ENCODE assay signal across 10 cellular contexts in genomic region chr5:76855961-76856360, GRCh38. TPM values are rescaled to one million over a fixed set of nuclear protein-coding genes. Genes with fewer than 3 reads are reported as not detected.
DNase-seq lines count a peak whose midpoint lies in the region; ATAC-seq and TF ChIP-seq lines count a peak whose summit lies in the region.
"Had no signal": no experiment of that assay in that cellular context is flagged by ENCODE, and none has a peak within 500 bp of the region (broad histone marks: within the 10 kb centered on the region; RNA-seq: fewer than 3 reads in every experiment).

No MANE protein-coding gene starts in this region.

- CTCF ChIA-PET in CD4-positive, alpha-beta memory T cell (lab: Charles Lee; ENCODE audit: partially characterized antibody): interaction anchor here (1.3 to 1.7 kb wide), 3 partner anchors 10 to 1444 kb away, joined by 3 to 4 read pairs (median 4); no protein-coding TSS in a partner anchor
- CTCF ChIA-PET in activated CD8-positive, alpha-beta T cell treated with anti-CD3 and anti-CD28 coated beads for 36 hours (lab: Charles Lee): no interaction called here

- H3K27me3 Mint-ChIP-seq in CD4-positive, alpha-beta memory T cell: no peaks in the 10 kb centered on the region
- H3K27me3 Mint-ChIP-seq in activated CD8-positive, alpha-beta T cell treated with anti-CD3 and anti-CD28 coated beads for 36 hours: no peaks in the 10 kb centered on the region
- no peaks in the 10 kb centered on the region for H3K27me3 Mint-ChIP-seq in memory B cell

- peak overlapping the region; percentile 6 for H3K27ac ChIP-seq in CD4-positive, alpha-beta memory T cell (ENCODE audit: low read depth, low read length)
- H3K27ac ChIP-seq: foreskin keratinocyte, pancreas had no signal

- DNase-seq in CD4-positive, alpha-beta memory T cell: peak in 4 of 5 donors; percentile 29 to 45 (median 34)
- DNase-seq in KBM-7 (peak; percentile 96), memory B cell (ENCODE audit: low spot score in 2 of 2) (peak in 1 of 2 donors; percentile 9), MG63 (no peak), BE2C (no peak), NCI-H526 (lab: John Stamatoyannopoulos, UW) (no peak), cerebellum (ENCODE audit: low spot score) (no peak)
- peak; percentile 58 for DNase-seq in activated CD8-positive, alpha-beta T cell treated with anti-CD3 and anti-CD28 coated beads for 36 hours
- DNase-seq: foreskin keratinocyte had no signal

- ATAC-seq in activated CD8-positive, alpha-beta T cell treated with anti-CD3 and anti-CD28 coated beads for 36 hours: peak; percentile 93
- ATAC-seq in memory B cell (ENCODE audit: low read depth): peak; percentile 92
- ATAC-seq: foreskin keratinocyte had no signal

- H3K4me1 ChIP-seq in CD4-positive, alpha-beta memory T cell (ENCODE audit: insufficient read depth, low read length): peaks cover 42% of the 10 kb centered on the region
- H3K4me1 ChIP-seq in BE2C: no peaks in the 10 kb centered on the region
- H3K4me1 ChIP-seq: foreskin keratinocyte had no signal

- no peak for TF ChIP-seq CTCF in activated CD8-positive, alpha-beta T cell treated with anti-CD3 and anti-CD28 coated beads for 36 hours (IDR thresholded peaks at IDR 0.05)
- no peak for TF ChIP-seq CTCF in BE2C (IDR thresholded peaks at IDR 0.05; ENCODE audit: low read depth, low read length)

- peaks cover 0 to 6% (median 0%) of the 10 kb centered on the region in 8 donors for H3K9me3 Mint-ChIP-seq in CD4-positive, alpha-beta memory T cell
- peaks cover 11% of the 10 kb centered on the region for H3K9me3 Mint-ChIP-seq in activated CD8-positive, alpha-beta T cell treated with anti-CD3 and anti-CD28 coated beads for 36 hours
- H3K9me3 Mint-ChIP-seq in memory B cell: peaks cover 6% of the 10 kb centered on the region

- in situ Hi-C loops in KBM-7 (cut with MboI; ENCODE audit: low pct_unique_long_range_greater_than_20kb, low sequenced_read_pairs): no loop called here

- H3K4me3 Mint-ChIP-seq in CD4-positive, alpha-beta memory T cell: peak overlapping the region in 7 of 8 donors; percentile 17 to 77 (median 72)
- peak overlapping the region; percentile 11 for H3K4me3 Mint-ChIP-seq in activated CD8-positive, alpha-beta T cell treated with anti-CD3 and anti-CD28 coated beads for 36 hours
- H3K4me3 Mint-ChIP-seq in memory B cell: peak overlapping the region; percentile 31

- H3K36me3 ChIP-seq in CD4-positive, alpha-beta memory T cell (ENCODE audit: insufficient read depth, low read length): no peaks in the 10 kb centered on the region
- no peaks in the 10 kb centered on the region for H3K36me3 ChIP-seq in MG63
- H3K36me3 ChIP-seq in BE2C: no peaks in the 10 kb centered on the region
- H3K36me3 ChIP-seq: pancreas had no signal

- H3K9me3 ChIP-seq in CD4-positive, alpha-beta memory T cell (ENCODE audit: control insufficient read depth in 1 of 2, low read length in 2 of 2): no peaks in the 10 kb centered on the region
- H3K9me3 ChIP-seq in MG63: peaks cover 2% of the 10 kb centered on the region; the same call in 1 of the 2 replicates
- no peaks in the 10 kb centered on the region for H3K9me3 ChIP-seq in BE2C
- H3K9me3 ChIP-seq: pancreas had no signal

- peak overlapping the region in 1 of 2 donors; percentile 29 for H3K4me3 ChIP-seq in CD4-positive, alpha-beta memory T cell (ENCODE audit: low read length in 2 of 2)
- H3K4me3 ChIP-seq in MG63 (no peak overlapping the region), BE2C (ENCODE audit: low read depth, low read length) (no peak overlapping the region)
- H3K4me3 ChIP-seq: pancreas had no signal

- intact Hi-C loops in CD4-positive, alpha-beta memory T cell (cut with micrococcal nuclease): no loop called here
- intact Hi-C loops in activated CD8-positive, alpha-beta T cell treated with anti-CD3 and anti-CD28 coated beads for 36 hours (cut with micrococcal nuclease): no loop called here

- peaks cover 2 to 10% of the 10 kb centered on the region in 2 donors for H3K36me3 Mint-ChIP-seq in CD4-positive, alpha-beta memory T cell
- H3K36me3 Mint-ChIP-seq in activated CD8-positive, alpha-beta T cell treated with anti-CD3 and anti-CD28 coated beads for 36 hours (ENCODE audit: low read depth): peaks cover 12% of the 10 kb centered on the region
- H3K36me3 Mint-ChIP-seq in memory B cell: no peaks in the 10 kb centered on the region

- POLR2A ChIA-PET in CD4-positive, alpha-beta memory T cell (lab: Charles Lee; ENCODE audit: partially characterized antibody): interaction anchor here (1.1 to 2.4 kb wide), 5 partner anchors 12 to 1139 kb away, joined by 3 to 8 read pairs (median 4); partner anchors contain the start of genes AGGF1, F2RL1 and POC5
- POLR2A ChIA-PET in activated CD8-positive, alpha-beta T cell treated with anti-CD3 and anti-CD28 coated beads for 36 hours (lab: Charles Lee): interaction anchor here (1.5 kb wide), 1 partner anchor 9 kb away, joined by 4 read pairs; no protein-coding TSS in a partner anchor

- peak overlapping the region; percentile 83 to 94 (median 90) for H3K27ac Mint-ChIP-seq in CD4-positive, alpha-beta memory T cell
- peak overlapping the region; percentile 88 for H3K27ac Mint-ChIP-seq in activated CD8-positive, alpha-beta T cell treated with anti-CD3 and anti-CD28 coated beads for 36 hours
- H3K27ac Mint-ChIP-seq in memory B cell: peak overlapping the region; percentile 11

- H3K27me3 ChIP-seq in CD4-positive, alpha-beta memory T cell (ENCODE audit: insufficient read depth, low read length): no peaks in the 10 kb centered on the region
- no peaks in the 10 kb centered on the region for H3K27me3 ChIP-seq in MG63
- H3K27me3 ChIP-seq in BE2C: peaks cover 5% of the 10 kb centered on the region; the same call in 1 of the 2 replicates
- H3K27me3 ChIP-seq: foreskin keratinocyte, pancreas had no signal

- peaks cover 31 to 53% (median 46%) of the 10 kb centered on the region in 4 donors for H3K4me1 Mint-ChIP-seq in CD4-positive, alpha-beta memory T cell
- peaks cover 15% of the 10 kb centered on the region for H3K4me1 Mint-ChIP-seq in activated CD8-positive, alpha-beta T cell treated with anti-CD3 and anti-CD28 coated beads for 36 hours (ENCODE audit: low read depth)
- H3K4me1 Mint-ChIP-seq in memory B cell: peaks cover 24% of the 10 kb centered on the region

RNA-seq across cellular contexts. Expression of gene S100Z, which starts 6.1 kb away (rescaled TPM):
- 1 to 10 TPM; 1.4 to 2.3 TPM for total RNA-seq in CD4-positive, alpha-beta memory T cell
- 1 to 10 TPM in 1 of 2 donors, under 1 TPM in 1; 0.13 to 1.4 TPM for polyA plus RNA-seq in CD4-positive, alpha-beta memory T cell
- under 1 TPM; 0.36 to 0.81 TPM for total RNA-seq in activated CD8-positive, alpha-beta T cell treated with anti-CD3 and anti-CD28 coated beads for 36 hours
- not detected in 2 replicates for total RNA-seq in MG63 (2014; rRNA removed; shearing (Covaris generic); ENCODE audit: low replicate concordance)
- polyA plus RNA-seq in BE2C (2012; ENCODE audit: insufficient read depth, insufficient read length, low read depth): not detected
- 0.45 TPM for total RNA-seq in cerebellum
- total RNA-seq: foreskin keratinocyte had no signal
- polyA plus RNA-seq: foreskin keratinocyte had no signal

RNA-seq across cellular contexts. Expression of gene F2RL1, which starts 37.1 kb away (rescaled TPM):
- 1 to 10 TPM; 5.1 to 5.5 TPM for total RNA-seq in CD4-positive, alpha-beta memory T cell
- 1 to 10 TPM; 8.0 to 9.2 TPM for polyA plus RNA-seq in CD4-positive, alpha-beta memory T cell
- 1 to 10 TPM; 1.8 to 2.2 TPM for total RNA-seq in activated CD8-positive, alpha-beta T cell treated with anti-CD3 and anti-CD28 coated beads for 36 hours
- total RNA-seq in MG63 (2014; rRNA removed; shearing (Covaris generic); ENCODE audit: low replicate concordance): 1.2 TPM in 2 replicates
- polyA plus RNA-seq in BE2C (2012; ENCODE audit: insufficient read depth, insufficient read length, low read depth): not detected
- total RNA-seq in cerebellum: 1.2 TPM

Comparison
In these comparisons a context has a peak if more than half of its experiments do, and no peak if none do; other contexts are left out.
1. DNase-seq: peak in CD4-positive, alpha-beta memory T cell (4 of 5), KBM-7 (single experiment) and activated CD8-positive, alpha-beta T cell treated with anti-CD3 and anti-CD28 coated beads for 36 hours (single experiment); none in MG63 (single experiment), BE2C (single experiment), NCI-H526 (0 of 2) and cerebellum (single experiment).
2. H3K27ac Mint-ChIP-seq: peak in every context shown above with its lines; median percentile 90 in CD4-positive, alpha-beta memory T cell; 88 in activated CD8-positive, alpha-beta T cell treated with anti-CD3 and anti-CD28 coated beads for 36 hours; 11 in memory B cell.
3. H3K4me3 Mint-ChIP-seq: peak in every context shown above with its lines; median percentile 72 in CD4-positive, alpha-beta memory T cell; 31 in memory B cell; 11 in activated CD8-positive, alpha-beta T cell treated with anti-CD3 and anti-CD28 coated beads for 36 hours.